Comparison of ENCODE assay signal across 9 cellular contexts in genomic region chr15:80159811-80160569, GRCh38. TPM values are rescaled to one million over a fixed set of nuclear protein-coding genes. Genes with fewer than 3 reads are reported as not detected.
DNase-seq lines count a peak whose midpoint lies in the region; ATAC-seq, FAIRE-seq and TF ChIP-seq lines count a peak whose summit lies in the region.
"Had no signal": no experiment of that assay in that cellular context is flagged by ENCODE, and none has a peak within 500 bp of the region (broad histone marks: within the 10 kb centered on the region; RNA-seq: fewer than 3 reads in every experiment).

No MANE protein-coding gene starts in this region.

- CTCF ChIA-PET in activated CD8-positive, alpha-beta T cell treated with anti-CD3 and anti-CD28 coated beads for 36 hours (lab: Charles Lee) = interaction anchor here (0.8 to 1.7 kb wide), 3 partner anchors 8 to 306 kb away, joined by 3 to 7 read pairs (median 3); no protein-coding TSS in a partner anchor

- peak overlapping the region; percentile 78 for H3K27ac Mint-ChIP-seq in activated CD8-positive, alpha-beta T cell treated with anti-CD3 and anti-CD28 coated beads for 36 hours

- no peak overlapping the region for H3K4me3 Mint-ChIP-seq in activated CD8-positive, alpha-beta T cell treated with anti-CD3 and anti-CD28 coated beads for 36 hours

- TF ChIP-seq CTCF in activated CD8-positive, alpha-beta T cell treated with anti-CD3 and anti-CD28 coated beads for 36 hours (IDR thresholded peaks at IDR 0.05) = no peak
- no peak for TF ChIP-seq CTCF in liver (IDR thresholded peaks at IDR 0.05; ENCODE audit: low read depth, low read length, missing input control)

- H3K36me3 ChIP-seq in liver (ENCODE audit: control insufficient read depth in 4 of 4, insufficient read depth in 3 of 4, low read depth in 1 of 4, low read length in 3 of 4) (peaks cover 0 to 8% (median 3%) of the 10 kb centered on the region in 4 donors), small intestine (ENCODE audit: control insufficient read depth in 2 of 2, insufficient read depth in 2 of 2, low read length in 2 of 2) (no peaks in the 10 kb centered on the region)

- H3K9me3 ChIP-seq in liver (ENCODE audit: control insufficient read depth in 4 of 4, low read length in 3 of 4) (no peaks in the 10 kb centered on the region), small intestine (ENCODE audit: control insufficient read depth, low read depth) (no peaks in the 10 kb centered on the region)

- WGBS in liver = 90% methylated on average over 12 of the region's 12 CpGs
- 90 to 93% (median 92%) methylated on average over 12 of the region's 12 CpGs for WGBS in small intestine, 3 donors

- H3K27me3 ChIP-seq in liver (ENCODE audit: control insufficient read depth in 4 of 4, insufficient read depth in 4 of 4, low read length in 3 of 4) = no peaks in the 10 kb centered on the region
- H3K27me3 ChIP-seq in small intestine (ENCODE audit: control insufficient read depth in 2 of 2, insufficient read depth in 2 of 2, low read length in 2 of 2) = no peaks in the 10 kb centered on the region

- no peak overlapping the region for H3K4me3 ChIP-seq in liver (ENCODE audit: low read depth in 1 of 3, low read length in 3 of 3)
- no peak overlapping the region for H3K4me3 ChIP-seq in small intestine (ENCODE audit: low read depth in 1 of 2, low read length in 2 of 2)

- H3K9me3 Mint-ChIP-seq in activated CD8-positive, alpha-beta T cell treated with anti-CD3 and anti-CD28 coated beads for 36 hours = no peaks in the 10 kb centered on the region

- peak; percentile 70 for DNase-seq in A172 (ENCODE audit: low spot score)
- DNase-seq in activated CD8-positive, alpha-beta T cell treated with anti-CD3 and anti-CD28 coated beads for 36 hours = peak; percentile 38
- no peak for DNase-seq in 8988T
- no peak for DNase-seq in NCI-H526 (lab: John Stamatoyannopoulos, UW)
- no peak for DNase-seq in small intestine
- no peak for DNase-seq in iPS-NIHi7 (ENCODE audit: extremely low spot score)
- DNase-seq: NCI-H2081 treated with DMSO at 0.1 percent for 48 hours had no signal

- no peaks in the 10 kb centered on the region for H3K27me3 Mint-ChIP-seq in activated CD8-positive, alpha-beta T cell treated with anti-CD3 and anti-CD28 coated beads for 36 hours

- H3K4me1 Mint-ChIP-seq in activated CD8-positive, alpha-beta T cell treated with anti-CD3 and anti-CD28 coated beads for 36 hours (ENCODE audit: low read depth) = peaks cover 21% of the 10 kb centered on the region

- no peak overlapping the region for H3K9ac ChIP-seq in liver (ENCODE audit: low read depth in 1 of 2, low read length in 2 of 2)

- POLR2A ChIA-PET in activated CD8-positive, alpha-beta T cell treated with anti-CD3 and anti-CD28 coated beads for 36 hours (lab: Charles Lee) = interaction anchor here (0.6 to 1.6 kb wide), 2 partner anchors 99 to 163 kb away, joined by 3 to 7 read pairs; no protein-coding TSS in a partner anchor

- FAIRE-seq in small intestine (lab: Jason Lieb, UNC) = no peak

- H3K36me3 Mint-ChIP-seq in activated CD8-positive, alpha-beta T cell treated with anti-CD3 and anti-CD28 coated beads for 36 hours (ENCODE audit: low read depth) = peaks cover 50% of the 10 kb centered on the region

- no peak for TF ChIP-seq RAD21 in liver (IDR thresholded peaks at IDR 0.05)

- intact Hi-C loops in activated CD8-positive, alpha-beta T cell treated with anti-CD3 and anti-CD28 coated beads for 36 hours (cut with micrococcal nuclease) = no loop called here

- H3K27ac ChIP-seq in liver (ENCODE audit: low read depth in 1 of 2, low read length in 2 of 2) (peak overlapping the region; percentile 61 to 93), small intestine (ENCODE audit: low read depth in 1 of 2, low read length in 1 of 2) (peak overlapping the region in 1 of 2 donors; percentile 45)

- peaks cover 44 to 85% (median 71%) of the 10 kb centered on the region in 4 donors for H3K4me1 ChIP-seq in liver (ENCODE audit: control insufficient read depth in 4 of 4, insufficient read depth in 4 of 4, low read length in 3 of 4)
- peaks cover 15 to 16% of the 10 kb centered on the region in 2 donors for H3K4me1 ChIP-seq in small intestine (ENCODE audit: control insufficient read depth in 2 of 2, insufficient read depth in 1 of 2, low read depth in 1 of 2, low read length in 1 of 2)

- peak; percentile 25 for ATAC-seq in GM21515 (IDR thresholded peaks at IDR 0.05; ENCODE audit: unreplicated experiment)
- peak; percentile 47 for ATAC-seq in activated CD8-positive, alpha-beta T cell treated with anti-CD3 and anti-CD28 coated beads for 36 hours

TF ChIP-seq in liver, 16 proteins besides CTCF, POLR2A, EP300 and RAD21:
- TF ChIP-seq EGR1 (IDR thresholded peaks at IDR 0.05; ENCODE audit: low read depth in 2 of 2) = no peak
- no peak for TF ChIP-seq GABPA (IDR thresholded peaks at IDR 0.05 in 1 of 2, conservative IDR thresholded peaks at IDR 0.05 in 1 of 2)
- TF ChIP-seq ZBTB33 (IDR thresholded peaks at IDR 0.05) = no peak
- TF ChIP-seq FOXA2 (IDR thresholded peaks at IDR 0.05) = no peak

RNA-seq across cellular contexts. Expression of gene FAH, which starts 7.2 kb away (rescaled TPM):
- 22.6 and 24.5 TPM in 2 replicates for total RNA-seq in A172 (2014; rRNA removed; shearing (Covaris generic))
- total RNA-seq in activated CD8-positive, alpha-beta T cell treated with anti-CD3 and anti-CD28 coated beads for 36 hours = 10 to 100 TPM; 58.9 to 61.0 TPM
- 100 to 1,000 TPM in 1 of 2 donors, 10 to 100 TPM in 1; 42.1 to 195 TPM for total RNA-seq in liver
- polyA plus RNA-seq in liver (100 to 1,000 TPM; 176 to 226 TPM), small intestine (10 to 100 TPM; 26.3 to 54.9 (median 42.5) TPM)

Comparison
In these comparisons a context has a peak if more than half of its experiments do, and no peak if none do; other contexts are left out.
1. DNase-seq: peak in A172 (single experiment) and activated CD8-positive, alpha-beta T cell treated with anti-CD3 and anti-CD28 coated beads for 36 hours (single experiment); none in 8988T (single experiment), NCI-H526 (0 of 2), small intestine (single experiment) and iPS-NIHi7 (single experiment).